ENCODE assay signal across 10 cellular contexts in genomic region chr11:92915551-92915950, GRCh38. TPM values are rescaled to one million over a fixed set of nuclear protein-coding genes. Genes with fewer than 3 reads are reported as not detected.
"Had no signal": no experiment of that assay in that cellular context is flagged by ENCODE, and none has a peak within 500 bp of the region (broad histone marks: within the 10 kb centered on the region; RNA-seq: fewer than 3 reads in every experiment).

No MANE protein-coding gene starts in this region.

- H3K4me1 Mint-ChIP-seq: IgD-negative memory B cell had no signal

- ATAC-seq: HepG2, K562 had no signal

- H3K4me3 Mint-ChIP-seq: IgD-negative memory B cell had no signal

- H3K4me3 ChIP-seq: K562 had no signal

- H3K27ac Mint-ChIP-seq: IgD-negative memory B cell had no signal

- H3K36me3 Mint-ChIP-seq: IgD-negative memory B cell had no signal

- H3K27me3 Mint-ChIP-seq: IgD-negative memory B cell had no signal

- H3K4me2 ChIP-seq: KMS-11 had no signal

- DNase-seq: IMR-90, KBM-7, KG1 had no signal

- H3K27ac ChIP-seq: HL-60, KMS-11 had no signal

RNA-seq across cellular contexts. Expression of gene MTNR1B, which starts 53.9 kb away (rescaled TPM):
- total RNA-seq: HepG2, HT-29, HT1080, K562 had no signal
- polyA plus RNA-seq: HepG2, IgD-negative memory B cell, K562 had no signal
